15 cellular contexts compared by ENCODE assay signal in the genomic region with DNA sequence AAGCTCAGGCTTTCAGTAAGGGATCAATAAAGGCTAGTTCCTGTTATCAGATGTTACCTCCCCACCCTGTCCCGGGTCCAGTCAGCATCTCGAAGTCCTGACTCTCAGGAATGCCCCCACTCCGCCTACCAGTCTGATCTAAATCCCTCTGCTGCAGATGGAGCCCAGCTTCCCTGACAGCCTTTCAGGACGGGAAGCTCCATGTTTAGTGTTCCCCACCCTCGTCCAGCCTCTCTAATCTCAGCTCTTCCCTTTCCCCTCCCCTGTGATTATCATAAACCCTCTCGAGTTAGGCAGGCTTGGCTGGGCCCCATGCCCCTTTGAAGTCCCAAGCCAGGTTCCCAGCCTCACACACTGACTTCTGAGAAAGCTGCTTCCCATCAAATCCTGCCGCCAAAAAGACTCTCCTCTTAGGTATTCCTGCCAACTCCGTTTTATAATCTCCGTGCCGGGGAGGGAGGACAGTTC. TPM values are rescaled to one million over a fixed set of nuclear protein-coding genes. Genes with fewer than 3 reads are reported as not detected.
DNase-seq lines count a peak whose midpoint lies in the region; ATAC-seq, FAIRE-seq and TF ChIP-seq lines count a peak whose summit lies in the region.
"Had no signal": no experiment of that assay in that cellular context is flagged by ENCODE, and none has a peak within 500 bp of the region (broad histone marks: within the 10 kb centered on the region; RNA-seq: fewer than 3 reads in every experiment).

No MANE protein-coding gene starts in this region.

- DNase-seq in Right ventricle myocardium inferior (ENCODE audit: missing footprints) = no peak
- no peak for DNase-seq in left ventricle myocardium superior
- DNase-seq in NCI-H69 (lab: John Stamatoyannopoulos, UW) = peak; percentile 38
- DNase-seq in small intestine = peak; percentile 34
- DNase-seq in OCI-M1 (lab: John Stamatoyannopoulos, UW) = no peak
- DNase-seq in activated CD8-positive, alpha-beta memory T cell treated with anti-CD3 and anti-CD28 coated beads, Interleukin-2, amount 50 U/mL, for 4 hours = no peak
- DNase-seq in GM10248 (ENCODE audit: extremely low spot score) = no peak
- DNase-seq: activated CD4-positive, alpha-beta T cell treated with anti-CD3 and anti-CD28 coated beads, Interleukin-2, amount 50 U/mL, for 4 hours; activated T-cell treated with anti-CD3 and anti-CD28 coated beads, Interleukin-2, amount 50 U/mL, for 72 hours; CD8-positive, alpha-beta T cell; NCI-H1930 had no signal

- intact Hi-C loops in Right ventricle myocardium inferior (cut with DNase I) = no loop called here
- intact Hi-C loops in left ventricle myocardium superior (cut with micrococcal nuclease) = no loop called here

- H3K36me3 ChIP-seq in iPS-18a (ENCODE audit: control insufficient read depth, low read depth, low read length) = no peaks in the 10 kb centered on the region
- no peaks in the 10 kb centered on the region for H3K36me3 ChIP-seq in small intestine (ENCODE audit: control insufficient read depth in 2 of 2, insufficient read depth in 2 of 2, low read length in 2 of 2)

- H3K9ac ChIP-seq in iPS-18a (ENCODE audit: low read length) = no peak overlapping the region

- H3K4me3 ChIP-seq in iPS-18a (ENCODE audit: low read length) = peak overlapping the region; percentile 48
- no peak overlapping the region for H3K4me3 ChIP-seq in small intestine (ENCODE audit: low read depth in 1 of 2, low read length in 2 of 2)

- no peak for FAIRE-seq in small intestine (lab: Jason Lieb, UNC)
- FAIRE-seq: endometrium, G401.6, GM19239 had no signal

- 3 to 14% (median 9%) methylated on average over 10 of the region's 10 CpGs for WGBS in small intestine, 3 donors

- H3K27me3 ChIP-seq in iPS-18a (ENCODE audit: control insufficient read depth, insufficient read depth, low read length) (peaks cover 12% of the 10 kb centered on the region), small intestine (ENCODE audit: control insufficient read depth in 2 of 2, insufficient read depth in 2 of 2, low read length in 2 of 2) (peaks cover 0 to 3% of the 10 kb centered on the region in 2 donors)

- H3K27ac ChIP-seq in iPS-18a (ENCODE audit: low read length) (no peak overlapping the region), small intestine (ENCODE audit: low read depth in 1 of 2, low read length in 1 of 2) (no peak overlapping the region)

- CTCF ChIA-PET in GM10248 (lab: Yijun Ruan, JAX) = interaction anchor here (0.9 to 1.8 kb wide), 6 partner anchors 14 to 204 kb away, joined by 3 to 9 read pairs (median 4); no protein-coding TSS in a partner anchor

- no peak for TF ChIP-seq CTCF in GM10248 (IDR thresholded peaks at IDR 0.05; ENCODE audit: control extremely low read depth, extremely low read depth, low read depth, missing control alignments)

- ATAC-seq in Right ventricle myocardium inferior (peak; percentile 36), left ventricle myocardium superior (no peak)
- ATAC-seq: activated T-cell treated with anti-CD3 and anti-CD28 coated beads, Interleukin-2, amount 50 U/mL, for 72 hours; CD8-positive, alpha-beta T cell had no signal

- H3K9me3 ChIP-seq in iPS-18a (ENCODE audit: control insufficient read depth, low read depth, low read length) (no peaks in the 10 kb centered on the region), small intestine (ENCODE audit: control insufficient read depth, low read depth) (no peaks in the 10 kb centered on the region)

- POLR2A ChIA-PET in GM10248 (lab: Yijun Ruan, JAX) = no interaction called here

- H3K4me1 ChIP-seq in iPS-18a (ENCODE audit: control insufficient read depth, low read depth, low read length) = peaks cover 24% of the 10 kb centered on the region
- H3K4me1 ChIP-seq in small intestine (ENCODE audit: control insufficient read depth in 2 of 2, insufficient read depth in 1 of 2, low read depth in 1 of 2, low read length in 1 of 2) = peaks cover 0 to 4% of the 10 kb centered on the region in 2 donors

RNA-seq across cellular contexts. Expression of a gene that starts 16.6 kb away (rescaled TPM):
- 0.41 TPM for total RNA-seq in Right ventricle myocardium inferior
- 0.37 TPM for total RNA-seq in left ventricle myocardium superior
- polyA plus RNA-seq in small intestine = 1 to 10 TPM; 1.3 to 6.9 (median 2.2) TPM
- total RNA-seq: CD8-positive, alpha-beta T cell had no signal

Comparison
In these comparisons a context has a peak if more than half of its experiments do, and no peak if none do; other contexts are left out.
1. DNase-seq: peak in NCI-H69 (single experiment) and small intestine (single experiment); none in Right ventricle myocardium inferior (single experiment), left ventricle myocardium superior (single experiment), OCI-M1 (single experiment), activated CD8-positive, alpha-beta memory T cell treated with anti-CD3 and anti-CD28 coated beads, Interleukin-2, amount 50 U/mL, for 4 hours (single experiment) and GM10248 (single experiment).